Comparison of ENCODE assay signal across 15 cellular contexts in genomic region chr19:1296575-1297271, GRCh38. TPM values are rescaled to one million over a fixed set of nuclear protein-coding genes. Genes with fewer than 3 reads are reported as not detected.
A peak's percentile ranks its signal among the peaks of the same experiment; 100 is the strongest.
DNase-seq lines count a peak whose midpoint lies in the region; ATAC-seq, FAIRE-seq and TF ChIP-seq lines count a peak whose summit lies in the region.
"Had no signal": no experiment of that assay in that cellular context is flagged by ENCODE, and none has a peak within 500 bp of the region (broad histone marks: within the 10 kb centered on the region; RNA-seq: fewer than 3 reads in every experiment).

No MANE protein-coding gene starts in this region.

- H3K27ac ChIP-seq in HEK293 (ENCODE audit: extremely low read depth, low read depth, low read length) = no peak overlapping the region
- no peak overlapping the region for H3K27ac ChIP-seq in WERI-Rb-1
- H3K27ac ChIP-seq: A549, KMS-11 had no signal

- no peak for TF ChIP-seq POLR2A in GM12891 (IDR thresholded peaks at IDR 0.05; ENCODE audit: low read depth, low read length)

- no peak for ATAC-seq in GM18909 (IDR thresholded peaks at IDR 0.05; ENCODE audit: poor library complexity, unreplicated experiment)

- H3K4me3 ChIP-seq in HEK293 (ENCODE audit: low read depth, low read length) (no peak overlapping the region), WERI-Rb-1 (ENCODE audit: low read depth, low read length) (no peak overlapping the region)
- H3K4me3 ChIP-seq: A549 had no signal

- DNase-seq in endothelial cell (ENCODE audit: low spot score) (no peak), GM12891 (ENCODE audit: insufficient read length, low spot score) (no peak), WERI-Rb-1 (no peak)
- DNase-seq: BE2C; Caco-2; CD8-positive, alpha-beta memory T cell; DND-41; GDM1; IMR-90 had no signal

- 0 out of 2 replicates have a peak, but pooled peaks cover 3% of the 10 kb centered on the region for H3K4me1 ChIP-seq in HEK293 (ENCODE audit: control insufficient read depth, insufficient read depth, low read length)
- H3K4me1 ChIP-seq: BE2C had no signal

- H3K9me3 ChIP-seq in HEK293 (ENCODE audit: control insufficient read depth, insufficient read depth, low read depth, low read length) (no peaks in the 10 kb centered on the region), WERI-Rb-1 (ENCODE audit: severe bottlenecking) (no peaks in the 10 kb centered on the region)
- H3K9me3 ChIP-seq: A549, BE2C, Caco-2 had no signal

- POLR2A ChIA-PET in HEK293 (lab: Yijun Ruan, JAX) = interaction anchor here (0.5 kb wide), 1 partner anchor 51 kb away, joined by 5 read pairs; no protein-coding TSS in a partner anchor

- no peaks in the 10 kb centered on the region for H3K4me1 Mint-ChIP-seq in endothelial cell (ENCODE audit: unreplicated experiment)

- H3K9me3 Mint-ChIP-seq in endothelial cell (ENCODE audit: unreplicated experiment) = no peaks in the 10 kb centered on the region
- H3K9me3 Mint-ChIP-seq: CD8-positive, alpha-beta memory T cell had no signal

- H3K36me3 ChIP-seq in HEK293 (ENCODE audit: control insufficient read depth in 2 of 2, insufficient read depth in 1 of 2, low read length in 2 of 2) (no peaks in the 10 kb centered on the region), WERI-Rb-1 (peaks cover 10% of the 10 kb centered on the region)
- H3K36me3 ChIP-seq: BE2C had no signal

- FAIRE-seq in GM12891 (lab: Jason Lieb, UNC) = no peak
- FAIRE-seq: A549, H54 had no signal

- peaks cover 7% of the 10 kb centered on the region for H3K27me3 Mint-ChIP-seq in endothelial cell (ENCODE audit: unreplicated experiment)

- peaks cover 7% of the 10 kb centered on the region for H3K36me3 Mint-ChIP-seq in endothelial cell (ENCODE audit: low read depth, unreplicated experiment)
- H3K36me3 Mint-ChIP-seq: CD8-positive, alpha-beta memory T cell had no signal

- no peak overlapping the region for H3K27ac Mint-ChIP-seq in endothelial cell (ENCODE audit: unreplicated experiment)
- H3K27ac Mint-ChIP-seq: CD8-positive, alpha-beta memory T cell had no signal

- no peaks in the 10 kb centered on the region for H3K27me3 ChIP-seq in WERI-Rb-1 (ENCODE audit: insufficient read depth, low read depth, severe bottlenecking)

- CTCF ChIA-PET in HEK293 (lab: Yijun Ruan, JAX) = interaction anchor here (0.7 kb wide), 1 partner anchor 17 kb away, joined by 4 read pairs; no protein-coding TSS in a partner anchor

- no peak for TF ChIP-seq CTCF in HEK293 (tag by site-specific recombination; IDR thresholded peaks at IDR 0.05)
- no peak for TF ChIP-seq CTCF in endothelial cell (IDR thresholded peaks at IDR 0.05; ENCODE audit: unreplicated experiment)
- TF ChIP-seq CTCF in WERI-Rb-1 (IDR thresholded peaks at IDR 0.05; ENCODE audit: low read depth, low read length) = no peak

- H3K4me3 Mint-ChIP-seq in endothelial cell (ENCODE audit: unreplicated experiment) = peak overlapping the region; percentile 66
- H3K4me3 Mint-ChIP-seq: CD8-positive, alpha-beta memory T cell had no signal

TF ChIP-seq in HEK293, 187 proteins besides CTCF, POLR2A, EP300 and RAD21 (continues in another document):
- TF ChIP-seq ZBTB11 (tag by site-specific recombination; conservative IDR thresholded peaks at IDR 0.05; ENCODE audit: low read depth) (no peak), ZNF529 (tag by site-specific recombination; IDR thresholded peaks at IDR 0.05; ENCODE audit: insufficient replicate concordance) (no peak), GLI2 (tag by site-specific recombination; IDR thresholded peaks at IDR 0.05; ENCODE audit: borderline replicate concordance, low read depth) (no peak), ZNF398 (tag by site-specific recombination; IDR thresholded peaks at IDR 0.05) (no peak)

TF ChIP-seq in GM12891, 5 proteins besides CTCF, POLR2A, EP300 and RAD21:
- TF ChIP-seq PAX5 (IDR thresholded peaks at IDR 0.05; ENCODE audit: insufficient read depth, low read length, severe bottlenecking) (no peak), POLR2AphosphoS5 (IDR thresholded peaks at IDR 0.05; ENCODE audit: low read depth, low read length) (no peak), POU2F2 (IDR thresholded peaks at IDR 0.05; ENCODE audit: low read depth, low read length) (no peak), SPI1 (IDR thresholded peaks at IDR 0.05; ENCODE audit: low read depth, low read length) (no peak), TAF1 (IDR thresholded peaks at IDR 0.05; ENCODE audit: low read depth, low read length) (no peak)

RNA-seq across cellular contexts. Expression of gene EFNA2, which starts 11.1 kb away (rescaled TPM):
- 14.6 TPM for total RNA-seq in endothelial cell (ENCODE audit: unreplicated experiment)
- not detected for polyA plus RNA-seq in GM12891 (2012; ENCODE audit: low read depth, missing spikeins)
- total RNA-seq: CD8-positive, alpha-beta memory T cell; IMR-90 had no signal
- polyA plus RNA-seq: AG04450; CD8-positive, alpha-beta memory T cell; IMR-90 had no signal

RNA-seq across cellular contexts. Expression of gene FAM174C, which starts 21.4 kb away (rescaled TPM):
- total RNA-seq in endothelial cell (ENCODE audit: unreplicated experiment) = 22.7 TPM
- 47.7 TPM for polyA plus RNA-seq in GM12891 (2012; ENCODE audit: low read depth, missing spikeins)

RNA-seq across cellular contexts. Expression of gene CIRBP, which starts 27.6 kb away (rescaled TPM):
- 315 TPM for total RNA-seq in endothelial cell (ENCODE audit: unreplicated experiment)
- polyA plus RNA-seq in GM12891 (2012; ENCODE audit: low read depth, missing spikeins) = 297 TPM

RNA-seq across cellular contexts. Expression of gene MIDN, which starts 48.3 kb away (rescaled TPM):
- total RNA-seq in endothelial cell (ENCODE audit: unreplicated experiment) = 204 TPM
- 16.2 TPM for polyA plus RNA-seq in GM12891 (2012; ENCODE audit: low read depth, missing spikeins)

RNA-seq across cellular contexts. Expression of gene ATP5F1D, which starts 55.2 kb away (rescaled TPM):
- total RNA-seq in endothelial cell (ENCODE audit: unreplicated experiment) = 175 TPM
- polyA plus RNA-seq in GM12891 (2012; ENCODE audit: low read depth, missing spikeins) = 209 TPM
